16 cellular contexts compared by ENCODE assay signal in the genomic region with DNA sequence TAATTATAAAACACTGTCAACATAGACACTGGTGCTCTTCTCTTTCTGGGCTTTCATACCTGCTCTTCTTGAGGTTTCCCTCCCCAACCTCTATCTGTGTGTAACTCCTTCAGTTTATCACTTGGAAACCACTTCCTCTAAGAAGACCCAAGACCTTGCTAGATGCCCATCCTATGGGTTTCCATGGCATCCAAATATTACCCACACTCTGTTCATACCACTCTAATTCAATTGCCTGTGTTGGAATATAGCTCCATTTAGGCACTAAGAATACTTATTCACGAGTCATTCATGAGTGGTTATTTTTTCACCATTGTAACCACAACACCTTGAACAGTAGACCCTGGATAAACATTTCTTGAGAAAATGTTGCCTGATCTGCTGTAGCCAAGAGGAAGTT.
DNase-seq lines count a peak whose midpoint lies in the region; ATAC-seq lines count a peak whose summit lies in the region.
"Had no signal": no experiment of that assay in that cellular context is flagged by ENCODE, and none has a peak within 500 bp of the region (broad histone marks: within the 10 kb centered on the region; RNA-seq: fewer than 3 reads in every experiment).

No MANE protein-coding gene starts in this region.

- CTCF ChIA-PET in activated CD8-positive, alpha-beta memory T cell treated with anti-CD3 and anti-CD28 coated beads, Interleukin-2, amount 10 ng/mL, durations not matched to agents 7 days and 5 days (lab: Charles Lee): interaction anchor here (0.9 to 4.5 kb wide), 9 partner anchors 9 to 133 kb away, joined by 3 to 21 read pairs (median 4); no protein-coding TSS in a partner anchor

- peaks cover 3% of the 10 kb centered on the region for H3K36me3 Mint-ChIP-seq in activated CD8-positive, alpha-beta memory T cell treated with anti-CD3 and anti-CD28 coated beads, Interleukin-2, amount 10 ng/mL, durations not matched to agents 7 days and 5 days
- H3K36me3 Mint-ChIP-seq in central memory CD8-positive, alpha-beta T cell (ENCODE audit: insufficient read depth): no peaks in the 10 kb centered on the region
- H3K36me3 Mint-ChIP-seq in stimulated activated effector memory CD8-positive, alpha-beta T cell treated with anti-CD3 and anti-CD28 coated beads, Interleukin-12 subunit alpha, Interleukin-12 subunit beta, amount 100 ng/mL, for 72 hours: no peaks in the 10 kb centered on the region
- H3K36me3 Mint-ChIP-seq: type B pancreatic cell had no signal

- no peaks in the 10 kb centered on the region for H3K9me3 Mint-ChIP-seq in activated CD8-positive, alpha-beta memory T cell treated with anti-CD3 and anti-CD28 coated beads, Interleukin-2, amount 10 ng/mL, durations not matched to agents 7 days and 5 days (ENCODE audit: low read depth)
- no peaks in the 10 kb centered on the region for H3K9me3 Mint-ChIP-seq in central memory CD8-positive, alpha-beta T cell
- no peaks in the 10 kb centered on the region for H3K9me3 Mint-ChIP-seq in stimulated activated effector memory CD8-positive, alpha-beta T cell treated with anti-CD3 and anti-CD28 coated beads, Interleukin-12 subunit alpha, Interleukin-12 subunit beta, amount 100 ng/mL, for 72 hours
- H3K9me3 Mint-ChIP-seq: activated naive CD4-positive, alpha-beta T cell treated with anti-CD3 and anti-CD28 coated beads for 36 hours; type B pancreatic cell had no signal

- DNase-seq in activated CD8-positive, alpha-beta memory T cell treated with anti-CD3 and anti-CD28 coated beads, Interleukin-2, amount 10 ng/mL, durations not matched to agents 7 days and 5 days: no peak
- no peak for DNase-seq in activated CD8-positive, alpha-beta memory T cell treated with anti-CD3 and anti-CD28 coated beads, Interleukin-2, amount 50 U/mL, for 48 hours
- DNase-seq in OCI-M1 (lab: John Stamatoyannopoulos, UW) (peak; percentile 52), DMS153 (lab: John Stamatoyannopoulos, UW) (no peak), inferior parietal cortex (ENCODE audit: extremely low spot score) (no peak), epidermal melanocyte (ENCODE audit: insufficient read length, low spot score) (no peak)
- DNase-seq in central memory CD8-positive, alpha-beta T cell (ENCODE audit: low spot score in 2 of 2): no peak
- DNase-seq in stimulated activated effector memory CD8-positive, alpha-beta T cell treated with anti-CD3 and anti-CD28 coated beads, Interleukin-12 subunit alpha, Interleukin-12 subunit beta, amount 100 ng/mL, for 72 hours (ENCODE audit: low spot score in 2 of 2): no peak
- DNase-seq: activated CD4-positive, alpha-beta T cell treated with anti-CD3 and anti-CD28 coated beads for 48 hours; activated naive CD4-positive, alpha-beta T cell treated with anti-CD3 and anti-CD28 coated beads for 36 hours; H7; NCI-H1048; NCI-H345; stimulated activated CD4-positive, alpha-beta T cell treated with anti-CD3 and anti-CD28 coated beads, Interleukin-15, amount 100 ng/mL, for 24 hours; SW 1271 had no signal

- peak overlapping the region; percentile 35 for H3K4me3 Mint-ChIP-seq in activated CD8-positive, alpha-beta memory T cell treated with anti-CD3 and anti-CD28 coated beads, Interleukin-2, amount 10 ng/mL, durations not matched to agents 7 days and 5 days
- H3K4me3 Mint-ChIP-seq in central memory CD8-positive, alpha-beta T cell: peak overlapping the region; percentile 49
- H3K4me3 Mint-ChIP-seq in stimulated activated effector memory CD8-positive, alpha-beta T cell treated with anti-CD3 and anti-CD28 coated beads, Interleukin-12 subunit alpha, Interleukin-12 subunit beta, amount 100 ng/mL, for 72 hours: no peak overlapping the region
- H3K4me3 Mint-ChIP-seq: activated naive CD4-positive, alpha-beta T cell treated with anti-CD3 and anti-CD28 coated beads for 36 hours; type B pancreatic cell had no signal

- ATAC-seq in activated CD8-positive, alpha-beta memory T cell treated with anti-CD3 and anti-CD28 coated beads, Interleukin-2, amount 10 ng/mL, durations not matched to agents 7 days and 5 days: peak; percentile 40
- ATAC-seq in central memory CD8-positive, alpha-beta T cell (replicated peaks; ENCODE audit: extremely low read depth, poor library complexity, severe bottlenecking): peak; percentile 70
- ATAC-seq in stimulated activated effector memory CD8-positive, alpha-beta T cell treated with anti-CD3 and anti-CD28 coated beads, Interleukin-12 subunit alpha, Interleukin-12 subunit beta, amount 100 ng/mL, for 72 hours: peak; percentile 48

- H3K27me3 Mint-ChIP-seq in activated CD8-positive, alpha-beta memory T cell treated with anti-CD3 and anti-CD28 coated beads, Interleukin-2, amount 10 ng/mL, durations not matched to agents 7 days and 5 days: no peaks in the 10 kb centered on the region
- no peaks in the 10 kb centered on the region for H3K27me3 Mint-ChIP-seq in central memory CD8-positive, alpha-beta T cell
- H3K27me3 Mint-ChIP-seq: type B pancreatic cell had no signal

- H3K4me1 Mint-ChIP-seq in activated CD8-positive, alpha-beta memory T cell treated with anti-CD3 and anti-CD28 coated beads, Interleukin-2, amount 10 ng/mL, durations not matched to agents 7 days and 5 days: peaks cover 39% of the 10 kb centered on the region
- H3K4me1 Mint-ChIP-seq in central memory CD8-positive, alpha-beta T cell: peaks cover 33% of the 10 kb centered on the region
- peaks cover 26% of the 10 kb centered on the region for H3K4me1 Mint-ChIP-seq in stimulated activated effector memory CD8-positive, alpha-beta T cell treated with anti-CD3 and anti-CD28 coated beads, Interleukin-12 subunit alpha, Interleukin-12 subunit beta, amount 100 ng/mL, for 72 hours

- H3K27ac Mint-ChIP-seq in activated CD8-positive, alpha-beta memory T cell treated with anti-CD3 and anti-CD28 coated beads, Interleukin-2, amount 10 ng/mL, durations not matched to agents 7 days and 5 days: peak overlapping the region; percentile 89
- peak overlapping the region; percentile 84 for H3K27ac Mint-ChIP-seq in central memory CD8-positive, alpha-beta T cell (ENCODE audit: low read depth)
- no peak overlapping the region for H3K27ac Mint-ChIP-seq in stimulated activated effector memory CD8-positive, alpha-beta T cell treated with anti-CD3 and anti-CD28 coated beads, Interleukin-12 subunit alpha, Interleukin-12 subunit beta, amount 100 ng/mL, for 72 hours
- H3K27ac Mint-ChIP-seq: activated naive CD4-positive, alpha-beta T cell treated with anti-CD3 and anti-CD28 coated beads for 36 hours; type B pancreatic cell had no signal
